17 cellular contexts compared by ENCODE assay signal in the genomic region with DNA sequence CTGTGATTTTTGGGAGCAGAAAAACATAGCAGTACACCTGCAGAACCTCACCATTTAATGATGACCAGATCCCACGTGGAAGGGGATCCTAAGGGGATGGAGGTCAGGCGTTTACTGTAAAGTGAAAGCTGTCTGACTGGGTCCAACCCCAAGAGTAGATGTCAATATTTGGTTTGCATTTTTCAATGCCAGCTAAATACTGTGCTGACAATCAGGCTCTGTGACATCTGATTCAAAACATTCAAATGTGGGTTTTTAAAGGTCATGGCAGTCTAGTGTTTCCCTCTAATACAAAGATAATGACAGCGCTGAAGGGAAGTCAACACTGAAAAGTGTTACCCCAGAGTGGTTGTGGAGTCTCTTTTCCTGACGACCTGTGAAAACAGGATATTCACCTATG.
DNase-seq lines count a peak whose midpoint lies in the region; ATAC-seq and TF ChIP-seq lines count a peak whose summit lies in the region.
"Had no signal": no experiment of that assay in that cellular context is flagged by ENCODE, and none has a peak within 500 bp of the region (broad histone marks: within the 10 kb centered on the region; RNA-seq: fewer than 3 reads in every experiment).

No MANE protein-coding gene starts in this region.

- WGBS in liver: 25% methylated on average over 4 of the region's 4 CpGs
- WGBS in upper lobe of left lung, 2 donors: 35 to 37% methylated on average over 4 of the region's 4 CpGs

- H3K27me3 ChIP-seq in liver (ENCODE audit: control insufficient read depth in 4 of 4, insufficient read depth in 4 of 4, low read length in 3 of 4) (no peaks in the 10 kb centered on the region), upper lobe of right lung (no peaks in the 10 kb centered on the region), upper lobe of left lung (no peaks in the 10 kb centered on the region)
- H3K27me3 ChIP-seq: BLaER1 treated with 17β-estradiol and CSF1 and Interleukin-3, amounts not matched to agents 10 nM and 100 nM; stomach had no signal

- H3K36me3 ChIP-seq in liver (ENCODE audit: control insufficient read depth in 4 of 4, insufficient read depth in 3 of 4, low read depth in 1 of 4, low read length in 3 of 4) (no peaks in the 10 kb centered on the region), upper lobe of right lung (no peaks in the 10 kb centered on the region), upper lobe of left lung (no peaks in the 10 kb centered on the region)
- H3K36me3 ChIP-seq: BLaER1 treated with 17β-estradiol and CSF1 and Interleukin-3, amounts not matched to agents 10 nM and 100 nM; ovary; stomach had no signal

- H3K9me3 ChIP-seq in liver (ENCODE audit: control insufficient read depth in 4 of 4, low read length in 3 of 4) (no peaks in the 10 kb centered on the region), upper lobe of right lung (no peaks in the 10 kb centered on the region), upper lobe of left lung (no peaks in the 10 kb centered on the region)
- H3K9me3 ChIP-seq: BLaER1 treated with 17β-estradiol and CSF1 and Interleukin-3, amounts not matched to agents 10 nM and 100 nM; ovary; stomach had no signal

- DNase-seq in NCI-H510A treated with DMSO at 0.1 percent for 48 hours (lab: John Stamatoyannopoulos, UW) (peak; percentile 54), NCI-H510A (lab: John Stamatoyannopoulos, UW) (no peak), NCI-H774 (lab: John Stamatoyannopoulos, UW) (peak; percentile 81), upper lobe of right lung (no peak), upper lobe of left lung (no peak)
- DNase-seq: immature natural killer cell, mammary epithelial cell, NCI-H1930, ovary, stomach had no signal

- TF ChIP-seq POLR2A in upper lobe of left lung (IDR thresholded peaks at IDR 0.05): no peak

- peaks cover 7 to 39% (median 28%) of the 10 kb centered on the region in 4 donors for H3K4me1 ChIP-seq in liver (ENCODE audit: control insufficient read depth in 4 of 4, insufficient read depth in 4 of 4, low read length in 3 of 4)
- no peaks in the 10 kb centered on the region for H3K4me1 ChIP-seq in upper lobe of right lung
- peaks cover 0 to 16% (median 8%) of the 10 kb centered on the region in 4 donors for H3K4me1 ChIP-seq in upper lobe of left lung
- H3K4me1 ChIP-seq: BLaER1 treated with 17β-estradiol and CSF1 and Interleukin-3, amounts not matched to agents 10 nM and 100 nM had no signal

- TF ChIP-seq RAD21 in liver (IDR thresholded peaks at IDR 0.05): no peak

- no peak overlapping the region for H3K4me3 ChIP-seq in liver (ENCODE audit: low read depth in 1 of 3, low read length in 3 of 3)
- no peak overlapping the region for H3K4me3 ChIP-seq in upper lobe of right lung
- no peak overlapping the region for H3K4me3 ChIP-seq in upper lobe of left lung
- H3K4me3 ChIP-seq: BLaER1 treated with 17β-estradiol and CSF1 and Interleukin-3, amounts not matched to agents 10 nM and 100 nM; ovary; stomach had no signal

- H3K27ac ChIP-seq in liver (ENCODE audit: low read depth in 1 of 2, low read length in 2 of 2) (peak overlapping the region; percentile 38 to 45), upper lobe of right lung (no peak overlapping the region), upper lobe of left lung (peak overlapping the region in 2 of 4 donors; percentile 4 to 48)
- H3K27ac ChIP-seq: BLaER1 treated with 17β-estradiol and CSF1 and Interleukin-3, amounts not matched to agents 10 nM and 100 nM; ovary had no signal

- peak; percentile 21 for ATAC-seq in upper lobe of right lung
- no peak for ATAC-seq in upper lobe of left lung (ENCODE audit: low FRiP score in 2 of 2)
- no peak for ATAC-seq in GM18498 (IDR thresholded peaks at IDR 0.05; ENCODE audit: unreplicated experiment)
- no peak for ATAC-seq in HG03460 (IDR thresholded peaks at IDR 0.05; ENCODE audit: unreplicated experiment)
- ATAC-seq: activated CD4-positive, CD25-positive, alpha-beta regulatory T cell treated with anti-CD3 and anti-CD28 coated beads, Interleukin-2, amount 50 U/mL, for 24 hours; activated naive CD4-positive, alpha-beta T cell treated with anti-CD3 and anti-CD28 coated beads, Interleukin-2, amount 50 U/mL, for 72 hours; SK-N-SH treated with all-trans-retinoic acid at 6 μM for 48 hours had no signal

- no peak for TF ChIP-seq CTCF in liver (IDR thresholded peaks at IDR 0.05; ENCODE audit: low read depth, low read length, missing input control)
- TF ChIP-seq CTCF in upper lobe of right lung (IDR thresholded peaks at IDR 0.05): no peak
- TF ChIP-seq CTCF in upper lobe of left lung (IDR thresholded peaks at IDR 0.05): no peak

- no peak for TF ChIP-seq EP300 in upper lobe of left lung (IDR thresholded peaks at IDR 0.05)

- intact Hi-C loops in upper lobe of right lung (cut with DNase I): no loop called here

- no peak overlapping the region for H3K9ac ChIP-seq in liver (ENCODE audit: low read depth in 1 of 2, low read length in 2 of 2)
- H3K9ac ChIP-seq: BLaER1 treated with 17β-estradiol and CSF1 and Interleukin-3, amounts not matched to agents 10 nM and 100 nM had no signal

TF ChIP-seq in liver, 16 proteins besides CTCF, POLR2A, EP300 and RAD21:
- peak; percentile 23 to 57 for TF ChIP-seq RXRA (IDR thresholded peaks at IDR 0.05)
- peak; percentile 35 for TF ChIP-seq SP1 (IDR thresholded peaks at IDR 0.05)
- TF ChIP-seq YY1 (IDR thresholded peaks at IDR 0.05): no peak
- TF ChIP-seq, protein P1, sequence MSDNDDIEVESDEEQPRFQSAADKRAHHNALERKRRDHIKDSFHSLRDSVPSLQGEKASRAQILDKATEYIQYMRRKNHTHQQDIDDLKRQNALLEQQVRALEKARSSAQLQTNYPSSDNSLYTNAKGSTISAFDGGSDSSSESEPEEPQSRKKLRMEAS (IDR thresholded peaks at IDR 0.05): peak; percentile 13
- TF ChIP-seq JUND (IDR thresholded peaks at IDR 0.05): no peak
- TF ChIP-seq, protein P2, sequence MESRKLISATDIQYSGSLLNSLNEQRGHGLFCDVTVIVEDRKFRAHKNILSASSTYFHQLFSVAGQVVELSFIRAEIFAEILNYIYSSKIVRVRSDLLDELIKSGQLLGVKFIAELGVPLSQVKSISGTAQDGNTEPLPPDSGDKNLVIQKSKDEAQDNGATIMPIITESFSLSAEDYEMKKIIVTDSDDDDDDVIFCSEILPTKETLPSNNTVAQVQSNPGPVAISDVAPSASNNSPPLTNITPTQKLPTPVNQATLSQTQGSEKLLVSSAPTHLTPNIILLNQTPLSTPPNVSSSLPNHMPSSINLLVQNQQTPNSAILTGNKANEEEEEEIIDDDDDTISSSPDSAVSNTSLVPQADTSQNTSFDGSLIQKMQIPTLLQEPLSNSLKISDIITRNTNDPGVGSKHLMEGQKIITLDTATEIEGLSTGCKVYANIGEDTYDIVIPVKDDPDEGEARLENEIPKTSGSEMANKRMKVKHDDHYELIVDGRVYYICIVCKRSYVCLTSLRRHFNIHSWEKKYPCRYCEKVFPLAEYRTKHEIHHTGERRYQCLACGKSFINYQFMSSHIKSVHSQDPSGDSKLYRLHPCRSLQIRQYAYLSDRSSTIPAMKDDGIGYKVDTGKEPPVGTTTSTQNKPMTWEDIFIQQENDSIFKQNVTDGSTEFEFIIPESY (IDR thresholded peaks at IDR 0.05): no peak
- no peak for TF ChIP-seq TAF1 (conservative IDR thresholded peaks at IDR 0.05)
- TF ChIP-seq, protein P3, sequence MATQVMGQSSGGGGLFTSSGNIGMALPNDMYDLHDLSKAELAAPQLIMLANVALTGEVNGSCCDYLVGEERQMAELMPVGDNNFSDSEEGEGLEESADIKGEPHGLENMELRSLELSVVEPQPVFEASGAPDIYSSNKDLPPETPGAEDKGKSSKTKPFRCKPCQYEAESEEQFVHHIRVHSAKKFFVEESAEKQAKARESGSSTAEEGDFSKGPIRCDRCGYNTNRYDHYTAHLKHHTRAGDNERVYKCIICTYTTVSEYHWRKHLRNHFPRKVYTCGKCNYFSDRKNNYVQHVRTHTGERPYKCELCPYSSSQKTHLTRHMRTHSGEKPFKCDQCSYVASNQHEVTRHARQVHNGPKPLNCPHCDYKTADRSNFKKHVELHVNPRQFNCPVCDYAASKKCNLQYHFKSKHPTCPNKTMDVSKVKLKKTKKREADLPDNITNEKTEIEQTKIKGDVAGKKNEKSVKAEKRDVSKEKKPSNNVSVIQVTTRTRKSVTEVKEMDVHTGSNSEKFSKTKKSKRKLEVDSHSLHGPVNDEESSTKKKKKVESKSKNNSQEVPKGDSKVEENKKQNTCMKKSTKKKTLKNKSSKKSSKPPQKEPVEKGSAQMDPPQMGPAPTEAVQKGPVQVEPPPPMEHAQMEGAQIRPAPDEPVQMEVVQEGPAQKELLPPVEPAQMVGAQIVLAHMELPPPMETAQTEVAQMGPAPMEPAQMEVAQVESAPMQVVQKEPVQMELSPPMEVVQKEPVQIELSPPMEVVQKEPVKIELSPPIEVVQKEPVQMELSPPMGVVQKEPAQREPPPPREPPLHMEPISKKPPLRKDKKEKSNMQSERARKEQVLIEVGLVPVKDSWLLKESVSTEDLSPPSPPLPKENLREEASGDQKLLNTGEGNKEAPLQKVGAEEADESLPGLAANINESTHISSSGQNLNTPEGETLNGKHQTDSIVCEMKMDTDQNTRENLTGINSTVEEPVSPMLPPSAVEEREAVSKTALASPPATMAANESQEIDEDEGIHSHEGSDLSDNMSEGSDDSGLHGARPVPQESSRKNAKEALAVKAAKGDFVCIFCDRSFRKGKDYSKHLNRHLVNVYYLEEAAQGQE (IDR thresholded peaks at IDR 0.05): no peak
- TF ChIP-seq GABPA (IDR thresholded peaks at IDR 0.05 in 1 of 2, conservative IDR thresholded peaks at IDR 0.05 in 1 of 2): no peak
- no peak for TF ChIP-seq EGR1 (IDR thresholded peaks at IDR 0.05; ENCODE audit: low read depth in 2 of 2)
- no peak for TF ChIP-seq HNF4G (IDR thresholded peaks at IDR 0.05)
- TF ChIP-seq FOXA1 (IDR thresholded peaks at IDR 0.05): no peak
- TF ChIP-seq NR2F2 (IDR thresholded peaks at IDR 0.05): no peak
- no peak for TF ChIP-seq FOXA2 (IDR thresholded peaks at IDR 0.05)
- TF ChIP-seq HNF4A (conservative IDR thresholded peaks at IDR 0.05): peak; percentile 46 to 49
- TF ChIP-seq, protein P4, sequence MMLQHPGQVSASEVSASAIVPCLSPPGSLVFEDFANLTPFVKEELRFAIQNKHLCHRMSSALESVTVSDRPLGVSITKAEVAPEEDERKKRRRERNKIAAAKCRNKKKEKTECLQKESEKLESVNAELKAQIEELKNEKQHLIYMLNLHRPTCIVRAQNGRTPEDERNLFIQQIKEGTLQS (IDR thresholded peaks at IDR 0.05): no peak
TF ChIP-seq in liver: peak in this region for 4.

Comparison
In these comparisons a context has a peak if more than half of its experiments do, and no peak if none do; other contexts are left out.
1. DNase-seq: peak in NCI-H510A treated with DMSO at 0.1 percent for 48 hours (single experiment) and NCI-H774 (single experiment); none in NCI-H510A (single experiment), upper lobe of right lung (single experiment) and upper lobe of left lung (0 of 2).